10 cellular contexts compared by ENCODE assay signal in the genomic region with DNA sequence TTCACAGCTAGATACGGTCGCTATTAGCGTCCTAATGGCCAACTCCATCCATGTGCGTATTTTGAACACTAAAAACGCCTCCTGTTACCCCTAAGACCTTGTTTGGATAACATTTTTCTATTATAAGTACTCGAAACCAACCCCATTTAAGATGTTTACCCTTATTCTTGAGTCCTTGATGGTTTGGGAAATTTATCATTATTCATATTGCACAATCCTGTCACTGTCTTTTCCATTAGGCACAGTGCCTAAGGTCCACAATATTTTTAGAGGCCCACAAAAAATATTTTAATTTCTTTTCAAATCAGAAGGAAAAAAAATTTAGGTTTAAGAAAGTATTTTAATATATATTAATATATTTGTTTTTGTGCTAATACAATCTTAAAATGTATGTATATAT. TPM values are rescaled to one million over a fixed set of nuclear protein-coding genes. Genes with fewer than 3 reads are reported as not detected.
DNase-seq lines count a peak whose midpoint lies in the region; ATAC-seq and TF ChIP-seq lines count a peak whose summit lies in the region.
"Had no signal": no experiment of that assay in that cellular context is flagged by ENCODE, and none has a peak within 500 bp of the region (broad histone marks: within the 10 kb centered on the region; RNA-seq: fewer than 3 reads in every experiment).

No MANE protein-coding gene starts in this region.

- no peak for DNase-seq in activated naive CD4-positive, alpha-beta T cell treated with anti-CD3 and anti-CD28 coated beads for 36 hours
- DNase-seq in activated naive CD4-positive, alpha-beta T cell treated with anti-CD3 and anti-CD28 coated beads, Interleukin-2, amount 50 U/mL, for 16 hours = no peak
- no peak for DNase-seq in mesenchymal stem cell
- no peak for DNase-seq in tibial nerve (ENCODE audit: low spot score in 2 of 2)
- no peak for DNase-seq in amygdala (lab: John Stamatoyannopoulos, UW)
- no peak for DNase-seq in ACHN

- no peak overlapping the region for H3K18ac ChIP-seq in mesenchymal stem cell (ENCODE audit: low read depth in 1 of 2, low read length in 2 of 2)

- H2BK15ac ChIP-seq in mesenchymal stem cell (ENCODE audit: low read depth, poor library complexity, severe bottlenecking) = no peak overlapping the region

- no peak overlapping the region for H2BK5ac ChIP-seq in mesenchymal stem cell (ENCODE audit: low read depth, low read length, poor library complexity, severe bottlenecking)

- H3K9me3 ChIP-seq in mesenchymal stem cell (ENCODE audit: control insufficient read depth, low read length) (no peaks in the 10 kb centered on the region), tibial nerve (no peaks in the 10 kb centered on the region)
- H3K9me3 ChIP-seq: adrenal gland had no signal

- no peak overlapping the region for H2AK5ac ChIP-seq in mesenchymal stem cell (ENCODE audit: low read length, severe bottlenecking)

- peaks cover 54% of the 10 kb centered on the region for H3K27me3 Mint-ChIP-seq in activated naive CD4-positive, alpha-beta T cell treated with anti-CD3 and anti-CD28 coated beads for 36 hours (ENCODE audit: low read depth)
- H3K27me3 Mint-ChIP-seq in brain = peaks cover 11% of the 10 kb centered on the region

- no peak for ATAC-seq in HG02885 (IDR thresholded peaks at IDR 0.05; ENCODE audit: poor library complexity, unreplicated experiment)

- H3K27ac Mint-ChIP-seq in activated naive CD4-positive, alpha-beta T cell treated with anti-CD3 and anti-CD28 coated beads for 36 hours = no peak overlapping the region
- peak overlapping the region; percentile 93 to 98 (median 97) for H3K27ac Mint-ChIP-seq in brain
- H3K27ac Mint-ChIP-seq: memory B cell had no signal

- in situ Hi-C loops in ACHN (cut with HindIII; ENCODE audit: low pct_ligation_motif_present, low pct_unique_long_range_greater_than_20kb, low sequenced_read_pairs) = no loop called here

- H3K4me1 ChIP-seq in mesenchymal stem cell (ENCODE audit: control insufficient read depth, insufficient read depth, low read depth, low read length) (peaks cover 7% of the 10 kb centered on the region), tibial nerve (peaks cover 0 to 27% (median 2%) of the 10 kb centered on the region in 4 donors)

- peaks cover 7% of the 10 kb centered on the region for H3K4me1 Mint-ChIP-seq in activated naive CD4-positive, alpha-beta T cell treated with anti-CD3 and anti-CD28 coated beads for 36 hours (ENCODE audit: low read depth)
- H3K4me1 Mint-ChIP-seq in brain = peaks cover 68% of the 10 kb centered on the region

- TF ChIP-seq EP300 in tibial nerve (IDR thresholded peaks at IDR 0.05) = no peak

- H3K36me3 Mint-ChIP-seq in activated naive CD4-positive, alpha-beta T cell treated with anti-CD3 and anti-CD28 coated beads for 36 hours (ENCODE audit: low read depth) = no peaks in the 10 kb centered on the region
- no peaks in the 10 kb centered on the region for H3K36me3 Mint-ChIP-seq in brain
- H3K36me3 Mint-ChIP-seq: memory B cell had no signal

- no peak overlapping the region for H2BK12ac ChIP-seq in mesenchymal stem cell (ENCODE audit: low read length in 2 of 2)

- H3K14ac ChIP-seq in mesenchymal stem cell (ENCODE audit: low read length in 2 of 2) = no peak overlapping the region

- no peak overlapping the region for H4K91ac ChIP-seq in mesenchymal stem cell (ENCODE audit: low read length)

- H3K4ac ChIP-seq in mesenchymal stem cell (ENCODE audit: low read depth in 1 of 2, low read length in 2 of 2) = no peak overlapping the region

- intact Hi-C loops in activated naive CD4-positive, alpha-beta T cell treated with anti-CD3 and anti-CD28 coated beads for 36 hours (cut with micrococcal nuclease) = loop anchor here (5.0 to 10.0 kb wide), 3 partner anchors 107 to 515 kb away; a partner anchor contains a TSS

- peaks cover 11% of the 10 kb centered on the region for H3K79me1 ChIP-seq in mesenchymal stem cell (replicated peaks; ENCODE audit: low read length, poor library complexity, severe bottlenecking)

- H2AFZ ChIP-seq in mesenchymal stem cell (ENCODE audit: low read depth, low read length) = no peak overlapping the region

- WGBS in mesenchymal stem cell = 70% methylated on average over 5 of the region's 6 CpGs
- 59 to 73% methylated on average over 6 of the region's 6 CpGs for WGBS in tibial nerve, 2 donors

- H3K27me3 ChIP-seq in mesenchymal stem cell (ENCODE audit: control insufficient read depth in 1 of 2, insufficient read depth in 1 of 2, low read length in 2 of 2) = peaks cover 0 to 3% of the 10 kb centered on the region in 2 experiments
- H3K27me3 ChIP-seq in tibial nerve = peaks cover 0 to 3% of the 10 kb centered on the region in 2 donors
- H3K27me3 ChIP-seq: adrenal gland had no signal

- no peak overlapping the region for H3K27ac ChIP-seq in mesenchymal stem cell (ENCODE audit: low read length, poor library complexity, severe bottlenecking)
- H3K27ac ChIP-seq in tibial nerve = peak overlapping the region; percentile 90 to 97 (median 92)

- TF ChIP-seq POLR2A in tibial nerve (IDR thresholded peaks at IDR 0.05) = no peak

- H3K36me3 ChIP-seq in mesenchymal stem cell (ENCODE audit: control insufficient read depth in 1 of 2, insufficient read depth in 2 of 2, low read depth in 1 of 2, low read length in 2 of 2) (no peaks in the 10 kb centered on the region), tibial nerve (no peaks in the 10 kb centered on the region)
- H3K36me3 ChIP-seq: adrenal gland had no signal

- TF ChIP-seq CTCF in brain (conservative IDR thresholded peaks at IDR 0.05) = no peak
- no peak for TF ChIP-seq CTCF in tibial nerve (IDR thresholded peaks at IDR 0.05)

- H3K9me3 Mint-ChIP-seq in activated naive CD4-positive, alpha-beta T cell treated with anti-CD3 and anti-CD28 coated beads for 36 hours = no peaks in the 10 kb centered on the region
- H3K9me3 Mint-ChIP-seq in brain = peaks cover 0 to 3% (median 0%) of the 10 kb centered on the region in 5 experiments

- H3K4me3 Mint-ChIP-seq in activated naive CD4-positive, alpha-beta T cell treated with anti-CD3 and anti-CD28 coated beads for 36 hours = peak overlapping the region; percentile 79
- peak overlapping the region; percentile 90 to 94 (median 93) for H3K4me3 Mint-ChIP-seq in brain

- no peak overlapping the region for H4K8ac ChIP-seq in mesenchymal stem cell (ENCODE audit: low read length)

- peak overlapping the region in 1 of 2 experiments; percentile 94 for H3K4me3 ChIP-seq in mesenchymal stem cell (ENCODE audit: insufficient read depth in 1 of 2, low read depth in 1 of 2, low read length in 2 of 2)
- H3K4me3 ChIP-seq in tibial nerve = peak overlapping the region; percentile 72 to 98 (median 94)

- peak overlapping the region; percentile 2 for H3K4me2 ChIP-seq in mesenchymal stem cell (ENCODE audit: low read length, poor library complexity, severe bottlenecking)

- CTCF ChIA-PET in activated naive CD4-positive, alpha-beta T cell treated with anti-CD3 and anti-CD28 coated beads for 36 hours (lab: Charles Lee) = interaction anchor here (1.3 kb wide), 1 partner anchor 116 kb away, joined by 4 read pairs; no protein-coding TSS in a partner anchor

- no peak overlapping the region for H2BK120ac ChIP-seq in mesenchymal stem cell (ENCODE audit: low read depth, low read length)

- H3K23ac ChIP-seq in mesenchymal stem cell (ENCODE audit: low read length in 2 of 2) = no peak overlapping the region

- peak overlapping the region; percentile 95 for H3K9ac ChIP-seq in mesenchymal stem cell (ENCODE audit: low read length)

RNA-seq across cellular contexts. Expression of a gene that starts 1.3 kb away (rescaled TPM):
- under 1 TPM in 1 of 2 experiments, not detected in 1; 0.20 TPM for total RNA-seq in activated naive CD4-positive, alpha-beta T cell treated with anti-CD3 and anti-CD28 coated beads for 36 hours
- 7.6 TPM for polyA plus RNA-seq in brain (ENCODE audit: insufficient read depth, low read depth, low replicate concordance)
- 61.7 TPM for polyA plus RNA-seq in mesenchymal stem cell (2013, experiment 1 of 2)
- polyA plus RNA-seq in mesenchymal stem cell (2013, experiment 2 of 2) = 62.0 TPM
- 100 to 1,000 TPM; 145 to 247 (median 212) TPM for total RNA-seq in tibial nerve

Comparison
In these comparisons a context has a peak if more than half of its experiments do, and no peak if none do; other contexts are left out.
1. RNA of a gene that starts 1.3 kb away (total RNA-seq): 145 to 247 TPM in tibial nerve; 0.20 TPM in activated naive CD4-positive, alpha-beta T cell treated with anti-CD3 and anti-CD28 coated beads for 36 hours; every median in the first group is over 100 times any median in the second.